23 cellular contexts compared by ENCODE assay signal in genomic region chr12:122049827-122050226, GRCh38.
"Had no signal": no experiment of that assay in that cellular context is flagged by ENCODE, and none has a peak within 500 bp of the region (broad histone marks: within the 10 kb centered on the region; RNA-seq: fewer than 3 reads in every experiment).

No MANE protein-coding gene starts in this region.

- DNase-seq: dorsolateral prefrontal cortex; effector CD8-positive, alpha-beta T cell; immature natural killer cell; kidney; left cardiac atrium; left ventricle myocardium inferior; lower lobe of right lung; mesenchymal stem cell; midbrain; occipital lobe; retina; stimulated activated CD4-positive, alpha-beta T cell treated with anti-CD3 and anti-CD28 coated beads, Interleukin-2, amount 100 ng/mL, for 24 hours; stimulated activated naive CD4-positive, alpha-beta T cell treated with Interleukin-2 at 50 U/mL for 16 hours; upper lobe of left lung; uterus had no signal

- H3K4me3 ChIP-seq: coronary artery, dorsolateral prefrontal cortex, esophagus muscularis mucosa, gastroesophageal sphincter, left ventricle myocardium inferior, lower lobe of right lung, neural progenitor cell, prostate gland, skin epidermis, upper lobe of left lung, uterus had no signal

- H3K9me3 Mint-ChIP-seq: immature natural killer cell; natural killer cell treated with Interleukin-12 subunit alpha and Interleukin-12 subunit beta and Interleukin-15 and Interleukin-18, amount 100 ng/mL, for 72 hours; neural progenitor cell had no signal

- H3K9me3 ChIP-seq: esophagus muscularis mucosa, gastroesophageal sphincter, left ventricle myocardium inferior, lower lobe of right lung, prostate gland, upper lobe of left lung, uterus had no signal

- H3K36me3 ChIP-seq: uterus had no signal

- H3K27me3 Mint-ChIP-seq: natural killer cell treated with Interleukin-12 subunit alpha and Interleukin-12 subunit beta and Interleukin-15 and Interleukin-18, amount 100 ng/mL, for 72 hours had no signal

- H3K36me3 Mint-ChIP-seq: immature natural killer cell; natural killer cell treated with Interleukin-12 subunit alpha and Interleukin-12 subunit beta and Interleukin-15 and Interleukin-18, amount 100 ng/mL, for 72 hours had no signal

- H3K27ac Mint-ChIP-seq: immature natural killer cell; natural killer cell treated with Interleukin-12 subunit alpha and Interleukin-12 subunit beta and Interleukin-15 and Interleukin-18, amount 100 ng/mL, for 72 hours; neural progenitor cell had no signal

- H3K4me1 Mint-ChIP-seq: neural progenitor cell had no signal

- H3K27ac ChIP-seq: neural progenitor cell, parathyroid adenoma, skin epidermis had no signal

- H3K27me3 ChIP-seq: dorsolateral prefrontal cortex, esophagus muscularis mucosa, gastroesophageal sphincter, neural progenitor cell, upper lobe of left lung, uterus had no signal

- H3K4me1 ChIP-seq: neural progenitor cell, prostate gland, uterus had no signal

- H3K4me3 Mint-ChIP-seq: immature natural killer cell; natural killer cell treated with Interleukin-12 subunit alpha and Interleukin-12 subunit beta and Interleukin-15 and Interleukin-18, amount 100 ng/mL, for 72 hours; neural progenitor cell had no signal

- H3K9ac ChIP-seq: neural progenitor cell, parathyroid adenoma had no signal
